Comparison of ENCODE assay signal across 8 cellular contexts in the genomic region with DNA sequence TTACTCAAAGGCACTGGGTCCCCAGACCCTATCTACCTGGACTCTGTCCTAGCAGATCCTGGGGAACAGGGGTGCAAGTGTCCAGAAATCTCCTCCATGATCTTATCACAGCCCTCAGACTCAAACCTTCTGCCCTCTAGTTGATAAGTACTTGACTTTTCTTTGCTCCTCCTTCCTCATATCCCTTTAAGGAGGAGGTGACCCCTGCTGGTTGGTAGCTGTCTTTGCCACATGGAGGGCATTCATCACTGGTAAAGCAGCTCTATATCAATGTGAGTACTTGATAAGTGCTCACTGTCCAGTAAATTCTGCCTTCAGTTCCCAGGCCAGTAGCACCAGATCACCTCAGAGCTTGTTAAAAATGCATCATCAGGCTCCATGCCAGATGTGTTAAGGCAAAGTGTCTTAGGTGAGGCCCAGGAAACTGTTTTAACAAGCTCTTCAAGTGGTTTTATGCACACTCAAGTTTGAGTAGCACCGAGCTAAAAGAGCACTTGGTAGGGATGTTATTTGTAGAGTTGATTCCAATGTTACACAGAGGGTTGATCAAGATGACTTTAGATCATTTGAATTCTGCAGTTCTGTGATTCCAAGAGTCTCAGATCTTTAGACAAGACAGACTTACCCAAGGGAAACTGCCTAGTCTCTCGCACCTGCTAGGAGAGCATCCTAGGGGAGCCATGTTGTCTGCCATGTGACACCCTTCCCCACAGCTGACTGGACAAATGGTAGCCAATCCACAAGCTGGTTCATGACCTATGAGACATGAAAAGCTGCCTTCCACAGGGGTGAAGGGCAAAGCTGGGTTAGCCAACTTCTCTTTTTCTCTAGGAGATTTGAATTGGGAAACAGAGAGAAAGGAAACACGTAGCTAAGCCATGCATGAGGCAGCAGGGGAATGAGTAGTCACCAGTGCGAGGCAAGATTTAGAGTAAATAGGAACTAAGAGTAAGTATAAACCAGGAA. TPM values are rescaled to one million over a fixed set of nuclear protein-coding genes. Genes with fewer than 3 reads are reported as not detected.
DNase-seq lines count a peak whose midpoint lies in the region; ATAC-seq and TF ChIP-seq lines count a peak whose summit lies in the region.

No MANE protein-coding gene starts in this region.

- no peaks in the 10 kb centered on the region for H3K9me2 ChIP-seq in SK-N-SH

- POLR2A ChIA-PET in SK-N-SH (lab: Yijun Ruan, JAX), result no interaction called here

- 32% methylated on average over 4 of the region's 4 CpGs for WGBS in SK-N-SH (ENCODE audit: low lambda C conversion rate)

- peak overlapping the region in 10 of 11 experiments; percentile 69 to 97 (median 91); a peak in 21 of 22 replicates for H3K27ac ChIP-seq in BLaER1 treated with 17β-estradiol and CSF1 and Interleukin-3, amounts not matched to agents 10 nM and 100 nM
- no peak overlapping the region for H3K27ac ChIP-seq in SK-N-SH (ENCODE audit: low read depth in 2 of 2, low read length in 1 of 2)

- H3K9me3 ChIP-seq in BLaER1 treated with 17β-estradiol and CSF1 and Interleukin-3, amounts not matched to agents 10 nM and 100 nM (replicated peaks in 1 of 11), result peaks cover 0 to 8% (median 0%) of the 10 kb centered on the region in 11 experiments; a peak in 2 of 22 replicates
- no peaks in the 10 kb centered on the region for H3K9me3 ChIP-seq in SK-N-SH

- ATAC-seq in GM18873 (IDR thresholded peaks at IDR 0.05; ENCODE audit: low FRiP score, unreplicated experiment), result peak; percentile 52

- H3K36me3 ChIP-seq in BLaER1 treated with 17β-estradiol and CSF1 and Interleukin-3, amounts not matched to agents 10 nM and 100 nM, result peaks cover 0 to 33% (median 0%) of the 10 kb centered on the region in 11 experiments; a peak in 6 of 22 replicates
- no peaks in the 10 kb centered on the region for H3K36me3 ChIP-seq in SK-N-SH (replicated peaks in 1 of 2; ENCODE audit: control insufficient read depth in 1 of 2, insufficient read depth in 2 of 2, low read length in 1 of 2)
- no peaks in the 10 kb centered on the region for H3K36me3 ChIP-seq in kidney epithelial cell (ENCODE audit: control insufficient read depth, insufficient read depth, low read length)

- DNase-seq in NAMALWA (ENCODE audit: low spot score) (peak; percentile 84), SK-N-SH (peak; percentile 55), T47D (ENCODE audit: low read depth in 1 of 2, low spot score in 1 of 2) (peak; percentile 15 to 63), kidney epithelial cell (ENCODE audit: low read depth) (peak; percentile 4), NCI-H2107 treated with DMSO at 0.1 percent for 48 hours (lab: John Stamatoyannopoulos, UW; ENCODE audit: unreplicated experiment) (no peak)
- DNase-seq in stimulated activated naive CD4-positive, alpha-beta T cell (lab: John Stamatoyannopoulos, UW), result peak in 5 of 6 experiments; percentile 17 to 63 (median 42)

- H3F3A ChIP-seq in SK-N-SH (replicated peaks; ENCODE audit: insufficient read depth), result no peaks in the 10 kb centered on the region

- in situ Hi-C loops in T47D (cut with HindIII; ENCODE audit: low pct_unique_long_range_greater_than_20kb, low sequenced_read_pairs), result no loop called here

- H3K4me2 ChIP-seq in BLaER1 treated with 17β-estradiol and CSF1 and Interleukin-3, amounts not matched to agents 10 nM and 100 nM, result peak overlapping the region; percentile 16 to 96 (median 87); a peak in 21 of 22 replicates
- no peak overlapping the region for H3K4me2 ChIP-seq in SK-N-SH

- H4K20me1 ChIP-seq in BLaER1 treated with 17β-estradiol and CSF1 and Interleukin-3, amounts not matched to agents 10 nM and 100 nM, result no peaks in the 10 kb centered on the region
- no peaks in the 10 kb centered on the region for H4K20me1 ChIP-seq in SK-N-SH (ENCODE audit: insufficient read depth)

- H3K79me2 ChIP-seq in SK-N-SH (ENCODE audit: insufficient read depth), result no peaks in the 10 kb centered on the region

- CTCF ChIA-PET in SK-N-SH (lab: Yijun Ruan, JAX), result interaction anchor here (0.6 to 1.6 kb wide), 18 partner anchors 9 to 1201 kb away, joined by 3 to 5 read pairs (median 4); no protein-coding TSS in a partner anchor

- TF ChIP-seq CTCF in SK-N-SH (IDR thresholded peaks at IDR 0.05) (peak; percentile 66), kidney epithelial cell (IDR thresholded peaks at IDR 0.05; ENCODE audit: insufficient read depth, low read length, poor library complexity, severe bottlenecking) (peak; percentile 74)

- H3K4me1 ChIP-seq in BLaER1 treated with 17β-estradiol and CSF1 and Interleukin-3, amounts not matched to agents 10 nM and 100 nM, result peaks cover 11 to 82% (median 62%) of the 10 kb centered on the region in 10 experiments; a peak in 19 of 20 replicates
- no peaks in the 10 kb centered on the region for H3K4me1 ChIP-seq in SK-N-SH (ENCODE audit: control insufficient read depth in 1 of 2, insufficient read depth in 2 of 2, low read depth in 1 of 2, low read length in 1 of 2)

- peak overlapping the region in 9 of 11 experiments; percentile 51 to 79 (median 71); a peak in 16 of 22 replicates for H3K9ac ChIP-seq in BLaER1 treated with 17β-estradiol and CSF1 and Interleukin-3, amounts not matched to agents 10 nM and 100 nM
- no peak overlapping the region for H3K9ac ChIP-seq in SK-N-SH

- TF ChIP-seq RAD21 in SK-N-SH (IDR thresholded peaks at IDR 0.05; ENCODE audit: low read length), result peak; percentile 64

- no peak overlapping the region for H2AFZ ChIP-seq in SK-N-SH (ENCODE audit: low read depth)

- H3K4me3 ChIP-seq in BLaER1 treated with 17β-estradiol and CSF1 and Interleukin-3, amounts not matched to agents 10 nM and 100 nM, result peak overlapping the region in 2 of 10 experiments; percentile 25 to 57; a peak in 2 of 20 replicates
- no peak overlapping the region for H3K4me3 ChIP-seq in SK-N-SH (ENCODE audit: low read depth in 2 of 2, low read length in 1 of 2)
- no peak overlapping the region for H3K4me3 ChIP-seq in kidney epithelial cell (ENCODE audit: low read depth, low read length)

- H3K27me3 ChIP-seq in BLaER1 treated with 17β-estradiol and CSF1 and Interleukin-3, amounts not matched to agents 10 nM and 100 nM, result no peaks in the 10 kb centered on the region
- H3K27me3 ChIP-seq in SK-N-SH (ENCODE audit: insufficient read depth) (peaks cover 10% of the 10 kb centered on the region; the same call in 1 of the 2 replicates), kidney epithelial cell (ENCODE audit: control insufficient read depth, insufficient read depth, low read length) (peaks cover 2% of the 10 kb centered on the region)

- TF ChIP-seq EP300 in SK-N-SH (IDR thresholded peaks at IDR 0.05; ENCODE audit: borderline replicate concordance in 1 of 2, low read depth in 1 of 2, low read length in 1 of 2), result no peak

TF ChIP-seq in SK-N-SH, 30 proteins besides CTCF, POLR2A, EP300 and RAD21:
- no peak for TF ChIP-seq TEAD4 (IDR thresholded peaks at IDR 0.05; ENCODE audit: borderline replicate concordance, insufficient read depth)
- TF ChIP-seq RCOR1 (IDR thresholded peaks at IDR 0.05; ENCODE audit: low read length), result no peak
- TF ChIP-seq SMC3 (IDR thresholded peaks at IDR 0.05; ENCODE audit: low read depth, low read length), result peak; percentile 57
- TF ChIP-seq MAX (IDR thresholded peaks at IDR 0.05; ENCODE audit: low read depth), result 0 out of 2 replicates have a peak, but pooled peaks have one; percentile 14

RNA-seq across cellular contexts. Expression of gene TREML2, which starts 18.6 kb away (rescaled TPM):
- not detected in 2 replicates for polyA plus RNA-seq in SK-N-SH (2012; rRNA removed)
- not detected in 2 replicates for polyA plus RNA-seq in SK-N-SH (2012; cell fraction: cytosol; rRNA removed)
- polyA plus RNA-seq in SK-N-SH (2012; cell fraction: nucleus; rRNA removed), result not detected in 2 replicates
- total RNA-seq in kidney epithelial cell, result 0.38 and 0.75 TPM in 2 replicates

RNA-seq across cellular contexts. Expression of gene TREM2, which starts 19.4 kb away (rescaled TPM):
- not detected in 2 replicates for polyA plus RNA-seq in SK-N-SH (2012; rRNA removed)
- polyA plus RNA-seq in SK-N-SH (2012; cell fraction: cytosol; rRNA removed), result not detected in 2 replicates
- not detected in 2 replicates for polyA plus RNA-seq in SK-N-SH (2012; cell fraction: nucleus; rRNA removed)
- total RNA-seq in kidney epithelial cell, result not detected in 2 replicates

RNA-seq across cellular contexts. Expression of gene TREML1, which starts 28.2 kb away (rescaled TPM):
- polyA plus RNA-seq in SK-N-SH (2012; rRNA removed), result not detected in 2 replicates
- not detected in 2 replicates for polyA plus RNA-seq in SK-N-SH (2012; cell fraction: cytosol; rRNA removed)
- polyA plus RNA-seq in SK-N-SH (2012; cell fraction: nucleus; rRNA removed), result not detected in 2 replicates
- total RNA-seq in kidney epithelial cell, result not detected in 2 replicates

RNA-seq across cellular contexts. Expression of gene TREML4, which starts 45.8 kb away (rescaled TPM):
- not detected in 2 replicates for polyA plus RNA-seq in SK-N-SH (2012; rRNA removed)
- polyA plus RNA-seq in SK-N-SH (2012; cell fraction: cytosol; rRNA removed), result not detected in 2 replicates
- not detected in 2 replicates for polyA plus RNA-seq in SK-N-SH (2012; cell fraction: nucleus; rRNA removed)
- not detected in 2 replicates for total RNA-seq in kidney epithelial cell

Comparison
In these comparisons a context has a peak if more than half of its experiments do, and no peak if none do; other contexts are left out.
1. H3K27ac ChIP-seq: peak in BLaER1 treated with 17β-estradiol and CSF1 and Interleukin-3, amounts not matched to agents 10 nM and 100 nM (10 of 11); none in SK-N-SH (0 of 2).